In genomic region chr17:17305282-17305801, GRCh38 we compare ENCODE assay signal across 1 cellular context.
TF ChIP-seq lines count a peak whose summit lies in the region.

No MANE protein-coding gene starts in this region.

TF ChIP-seq in HepG2, 621 proteins besides CTCF, POLR2A, EP300 and RAD21 (continued from another document and continues in another):
- TF ChIP-seq HES4 (CRISPR knock-in tag; IDR thresholded peaks at IDR 0.05; ENCODE audit: borderline replicate concordance) (no peak), ZNF563 (CRISPR knock-in tag; IDR thresholded peaks at IDR 0.05) (no peak), SNAPC2 (CRISPR knock-in tag; IDR thresholded peaks at IDR 0.05) (no peak), BCL3 (CRISPR knock-in tag; IDR thresholded peaks at IDR 0.05) (no peak), RBM39 (IDR thresholded peaks at IDR 0.05; ENCODE audit: low read depth, low read length, poor library complexity, severe bottlenecking) (no peak), TOE1 (CRISPR knock-in tag; IDR thresholded peaks at IDR 0.05) (no peak), TFAP4 (IDR thresholded peaks at IDR 0.05; ENCODE audit: borderline replicate concordance, low read depth) (peak; percentile 94), JDP2 (CRISPR knock-in tag; IDR thresholded peaks at IDR 0.05; ENCODE audit: borderline replicate concordance) (no peak), ZNF281 (CRISPR knock-in tag; IDR thresholded peaks at IDR 0.05; ENCODE audit: borderline replicate concordance) (no peak), ZNF703 (CRISPR knock-in tag; IDR thresholded peaks at IDR 0.05; ENCODE audit: borderline replicate concordance) (no peak), ZSCAN25 (CRISPR knock-in tag; IDR thresholded peaks at IDR 0.05) (no peak), GABPA (IDR thresholded peaks at IDR 0.05; ENCODE audit: low read depth, low read length) (no peak), GABPA (CRISPR knock-in tag; IDR thresholded peaks at IDR 0.05; ENCODE audit: low read depth) (peak; percentile 74), CBX1 (IDR thresholded peaks at IDR 0.05; ENCODE audit: low read depth) (no peak), ZNF770 (CRISPR knock-in tag; IDR thresholded peaks at IDR 0.05) (no peak), ZNF30 (CRISPR knock-in tag; IDR thresholded peaks at IDR 0.05) (no peak), SNAPC5 (CRISPR knock-in tag; IDR thresholded peaks at IDR 0.05; ENCODE audit: borderline replicate concordance) (no peak), HOXA7 (CRISPR knock-in tag; IDR thresholded peaks at IDR 0.05) (no peak), ZNF282 (IDR thresholded peaks at IDR 0.05; ENCODE audit: partially characterized antibody) (no peak), KMT2B (CRISPR knock-in tag; IDR thresholded peaks at IDR 0.05) (no peak), NBN (conservative IDR thresholded peaks at IDR 0.05) (no peak), ZNF780A (CRISPR knock-in tag; IDR thresholded peaks at IDR 0.05) (no peak), ZNF660 (CRISPR knock-in tag; IDR thresholded peaks at IDR 0.05; ENCODE audit: borderline replicate concordance, low read depth) (no peak), CEBPG (CRISPR knock-in tag; IDR thresholded peaks at IDR 0.05) (no peak), PLSCR1 (CRISPR knock-in tag; IDR thresholded peaks at IDR 0.05; ENCODE audit: borderline replicate concordance) (no peak), ZNF589 (CRISPR knock-in tag; conservative IDR thresholded peaks at IDR 0.05) (no peak), PHF20 (CRISPR knock-in tag; IDR thresholded peaks at IDR 0.05) (no peak), NFKBIZ (CRISPR knock-in tag; IDR thresholded peaks at IDR 0.05) (no peak), ELF1 (CRISPR knock-in tag; IDR thresholded peaks at IDR 0.05) (peak; percentile 72), ZNF562 (CRISPR knock-in tag; IDR thresholded peaks at IDR 0.05; ENCODE audit: borderline replicate concordance) (no peak), CREB3 (CRISPR knock-in tag; IDR thresholded peaks at IDR 0.05) (no peak), ETV5 (CRISPR knock-in tag; IDR thresholded peaks at IDR 0.05; ENCODE audit: borderline replicate concordance) (peak; percentile 58), GPN1 (CRISPR knock-in tag; IDR thresholded peaks at IDR 0.05; ENCODE audit: borderline replicate concordance) (no peak), MXD4 (CRISPR knock-in tag; IDR thresholded peaks at IDR 0.05) (0 out of 2 replicates have a peak, but pooled peaks have one; percentile 54), ZNF777 (CRISPR knock-in tag; IDR thresholded peaks at IDR 0.05) (no peak), HDAC2 (CRISPR knock-in tag; IDR thresholded peaks at IDR 0.05) (0 out of 2 replicates have a peak, but pooled peaks have one; percentile 15), ZNF616 (CRISPR knock-in tag; IDR thresholded peaks at IDR 0.05; ENCODE audit: low read depth) (no peak), ARHGAP35 (CRISPR knock-in tag; IDR thresholded peaks at IDR 0.05; ENCODE audit: borderline replicate concordance) (no peak), SIX4 (CRISPR knock-in tag; IDR thresholded peaks at IDR 0.05) (no peak), PREB (CRISPR knock-in tag; IDR thresholded peaks at IDR 0.05) (no peak), AHDC1 (CRISPR knock-in tag; IDR thresholded peaks at IDR 0.05; ENCODE audit: borderline replicate concordance) (no peak), USF2 (IDR thresholded peaks at IDR 0.05; ENCODE audit: low read depth, low read length) (peak; percentile 70), USF2 (CRISPR knock-in tag; IDR thresholded peaks at IDR 0.05; ENCODE audit: borderline replicate concordance) (peak; percentile 29; the same call in 1 of the 2 replicates), GRHL1 (CRISPR knock-in tag; conservative IDR thresholded peaks at IDR 0.05) (no peak), SATB2 (CRISPR knock-in tag; IDR thresholded peaks at IDR 0.05) (no peak)
